22 cellular contexts compared by ENCODE assay signal in the genomic region with DNA sequence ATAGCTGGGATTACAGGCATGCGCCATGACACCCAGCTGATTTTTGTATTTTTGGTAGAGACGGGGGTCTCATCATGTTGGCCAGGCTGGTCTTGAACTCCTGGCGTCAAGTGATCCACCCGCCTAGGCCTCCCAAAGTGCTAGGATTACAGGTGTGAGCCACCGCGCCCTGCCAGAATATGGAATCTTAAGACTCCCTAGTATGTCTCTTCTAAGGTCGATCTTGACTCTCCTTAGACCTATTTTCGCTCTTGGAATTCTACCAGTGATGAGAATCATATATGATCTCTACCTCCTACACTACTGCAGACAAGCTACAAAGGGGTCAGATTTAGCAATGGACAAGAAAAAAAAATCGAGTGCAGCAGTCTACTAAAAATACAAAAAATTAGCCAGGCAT. TPM values are rescaled to one million over a fixed set of nuclear protein-coding genes. Genes with fewer than 3 reads are reported as not detected.
DNase-seq lines count a peak whose midpoint lies in the region; ATAC-seq and TF ChIP-seq lines count a peak whose summit lies in the region.
"Had no signal": no experiment of that assay in that cellular context is flagged by ENCODE, and none has a peak within 500 bp of the region (broad histone marks: within the 10 kb centered on the region; RNA-seq: fewer than 3 reads in every experiment).

No MANE protein-coding gene starts in this region.

- POLR2A ChIA-PET in PC-3 (lab: Charles Lee; ENCODE audit: unreplicated experiment) = no interaction called here

- no peaks in the 10 kb centered on the region for H3K27me3 ChIP-seq in PC-3 (ENCODE audit: low read length)
- no peaks in the 10 kb centered on the region for H3K27me3 ChIP-seq in osteoblast (ENCODE audit: insufficient read depth, low read length)
- no peaks in the 10 kb centered on the region for H3K27me3 ChIP-seq in breast epithelium
- H3K27me3 ChIP-seq: spleen, upper lobe of right lung had no signal

- no peak for DNase-seq in activated T-cell treated with anti-CD3 and anti-CD28 coated beads, Interleukin-2, amount 50 U/mL, for 72 hours
- DNase-seq in activated T-cell treated with anti-CD3 and anti-CD28 coated beads, Interleukin-2, amount 50 U/mL, for 48 hours = no peak
- no peak for DNase-seq in PC-3
- no peak for DNase-seq in activated naive CD8-positive, alpha-beta T cell treated with anti-CD3 and anti-CD28 coated beads, Interleukin-2, amount 50 U/mL, for 24 hours
- DNase-seq in osteoblast (ENCODE audit: insufficient read length, low spot score, missing footprints) = no peak
- no peak for DNase-seq in NCI-H1092 treated with DMSO at 0.1 percent for 48 hours (lab: John Stamatoyannopoulos, UW)
- DNase-seq in breast epithelium (ENCODE audit: low spot score in 2 of 2) = no peak
- DNase-seq: activated effector memory CD4-positive, alpha-beta T cell treated with anti-CD3 and anti-CD28 coated beads, Interleukin-2, amount 50 U/mL, for 16 hours; C1 segment of cervical spinal cord; Caco-2; DMS79; effector CD8-positive, alpha-beta T cell; erythroblast; GF-D8; NCI-H1092; NCI-H187; NCI-H526; spleen; upper lobe of right lung had no signal

- no peak for TF ChIP-seq POLR2A in breast epithelium (IDR thresholded peaks at IDR 0.05)

- H3K4me1 Mint-ChIP-seq in activated T-cell treated with anti-CD3 and anti-CD28 coated beads, Interleukin-2, amount 50 U/mL, for 72 hours (ENCODE audit: low read depth) = peaks cover 23% of the 10 kb centered on the region
- peaks cover 16% of the 10 kb centered on the region for H3K4me1 Mint-ChIP-seq in activated naive CD8-positive, alpha-beta T cell treated with anti-CD3 and anti-CD28 coated beads, Interleukin-2, amount 50 U/mL, for 24 hours
- H3K4me1 Mint-ChIP-seq: neural crest cell had no signal

- no peaks in the 10 kb centered on the region for H3K27me3 Mint-ChIP-seq in activated T-cell treated with anti-CD3 and anti-CD28 coated beads, Interleukin-2, amount 50 U/mL, for 72 hours (ENCODE audit: low read depth)
- no peaks in the 10 kb centered on the region for H3K27me3 Mint-ChIP-seq in activated naive CD8-positive, alpha-beta T cell treated with anti-CD3 and anti-CD28 coated beads, Interleukin-2, amount 50 U/mL, for 24 hours

- no peaks in the 10 kb centered on the region for H3K9me3 ChIP-seq in PC-3 (ENCODE audit: low read length)
- no peaks in the 10 kb centered on the region for H3K9me3 ChIP-seq in osteoblast (ENCODE audit: low read depth, low read length)
- no peaks in the 10 kb centered on the region for H3K9me3 ChIP-seq in breast epithelium
- H3K9me3 ChIP-seq: Caco-2, spleen, upper lobe of right lung had no signal

- H3K4me2 ChIP-seq in PC-3 (ENCODE audit: low read length) (peak overlapping the region; percentile 23; the same call in 1 of the 2 replicates), osteoblast (ENCODE audit: insufficient read depth, low read length) (no peak overlapping the region)

- no peaks in the 10 kb centered on the region for H3K9me3 Mint-ChIP-seq in activated T-cell treated with anti-CD3 and anti-CD28 coated beads, Interleukin-2, amount 50 U/mL, for 72 hours
- no peaks in the 10 kb centered on the region for H3K9me3 Mint-ChIP-seq in activated naive CD8-positive, alpha-beta T cell treated with anti-CD3 and anti-CD28 coated beads, Interleukin-2, amount 50 U/mL, for 24 hours
- H3K9me3 Mint-ChIP-seq: neural crest cell had no signal

- peak overlapping the region; percentile 89 for H3K27ac ChIP-seq in PC-3 (ENCODE audit: low read length)
- H3K27ac ChIP-seq in osteoblast (ENCODE audit: low read depth, low read length) = peak overlapping the region; percentile 91
- H3K27ac ChIP-seq in breast epithelium = no peak overlapping the region
- H3K27ac ChIP-seq: parathyroid adenoma, upper lobe of right lung had no signal

- H3K4me3 ChIP-seq in PC-3 (ENCODE audit: low read length) (no peak overlapping the region), osteoblast (ENCODE audit: insufficient read depth, low read length) (no peak overlapping the region), breast epithelium (no peak overlapping the region)
- H3K4me3 ChIP-seq: lung, spleen, upper lobe of right lung had no signal

- peak overlapping the region; percentile 95 for H3K27ac Mint-ChIP-seq in activated T-cell treated with anti-CD3 and anti-CD28 coated beads, Interleukin-2, amount 50 U/mL, for 72 hours
- H3K27ac Mint-ChIP-seq in activated naive CD8-positive, alpha-beta T cell treated with anti-CD3 and anti-CD28 coated beads, Interleukin-2, amount 50 U/mL, for 24 hours = peak overlapping the region; percentile 50

- H4K20me1 ChIP-seq in PC-3 (ENCODE audit: low read length) (no peaks in the 10 kb centered on the region), osteoblast (ENCODE audit: insufficient read depth, low read length) (no peaks in the 10 kb centered on the region)

- no peaks in the 10 kb centered on the region for H3F3A ChIP-seq in PC-3 (ENCODE audit: low read length, unreplicated experiment)

- BruUV-seq in PC-3 (replicated peaks; lab: Mats Ljungman, UMichigan) = no TSS peak

- no peak for TF ChIP-seq CTCF in PC-3 (conservative IDR thresholded peaks at IDR 0.05; ENCODE audit: low read depth, low read length)
- TF ChIP-seq CTCF in osteoblast (IDR thresholded peaks at IDR 0.05; ENCODE audit: extremely low read depth, low read depth, low read length) = no peak
- no peak for TF ChIP-seq CTCF in breast epithelium (IDR thresholded peaks at IDR 0.05)

- intact Hi-C loops in PC-3 (cut with micrococcal nuclease) (no loop called here), breast epithelium (cut with DNase I; ENCODE audit: low total_unique reads) (no loop called here)

- no peak overlapping the region for H2AFZ ChIP-seq in PC-3 (ENCODE audit: low read length)
- H2AFZ ChIP-seq in osteoblast (ENCODE audit: low read length) = no peak overlapping the region
- H2AFZ ChIP-seq: parathyroid adenoma had no signal

- peak overlapping the region; percentile 46 to 47 for H3K4me3 Mint-ChIP-seq in activated T-cell treated with anti-CD3 and anti-CD28 coated beads, Interleukin-2, amount 50 U/mL, for 72 hours
- no peak overlapping the region for H3K4me3 Mint-ChIP-seq in activated naive CD8-positive, alpha-beta T cell treated with anti-CD3 and anti-CD28 coated beads, Interleukin-2, amount 50 U/mL, for 24 hours
- H3K4me3 Mint-ChIP-seq: neural crest cell had no signal

- H3K36me3 ChIP-seq in PC-3 (ENCODE audit: low read depth, low read length) = peaks cover 8% of the 10 kb centered on the region
- H3K36me3 ChIP-seq in osteoblast (ENCODE audit: insufficient read depth, low read length) = peaks cover 84% of the 10 kb centered on the region
- H3K36me3 ChIP-seq in breast epithelium = peaks cover 9% of the 10 kb centered on the region

- peaks cover 14 to 52% of the 10 kb centered on the region in 2 donors for H3K36me3 Mint-ChIP-seq in activated T-cell treated with anti-CD3 and anti-CD28 coated beads, Interleukin-2, amount 50 U/mL, for 72 hours (ENCODE audit: insufficient read depth in 2 of 2)
- H3K36me3 Mint-ChIP-seq in activated naive CD8-positive, alpha-beta T cell treated with anti-CD3 and anti-CD28 coated beads, Interleukin-2, amount 50 U/mL, for 24 hours (ENCODE audit: low read depth) = peaks cover 56% of the 10 kb centered on the region

- peaks cover 28% of the 10 kb centered on the region for H3K4me1 ChIP-seq in PC-3 (ENCODE audit: insufficient read depth, low read length)
- H3K4me1 ChIP-seq in osteoblast (ENCODE audit: insufficient read depth, low read length) = peaks cover 25% of the 10 kb centered on the region
- H3K4me1 ChIP-seq in breast epithelium = no peaks in the 10 kb centered on the region
- H3K4me1 ChIP-seq: Caco-2, parathyroid adenoma, spleen, upper lobe of right lung had no signal

- H3K79me2 ChIP-seq in PC-3 (ENCODE audit: low read length) = no peaks in the 10 kb centered on the region
- H3K79me2 ChIP-seq in osteoblast (ENCODE audit: insufficient read depth, low read length) = peaks cover 20% of the 10 kb centered on the region
- H3K79me2 ChIP-seq: parathyroid adenoma had no signal

- H3K9ac ChIP-seq in PC-3 (ENCODE audit: low read length) = peak overlapping the region; percentile 48
- H3K9ac ChIP-seq: parathyroid adenoma had no signal

- CTCF ChIA-PET in PC-3 (lab: Charles Lee) = no interaction called here

- no peak for ATAC-seq in activated T-cell treated with anti-CD3 and anti-CD28 coated beads, Interleukin-2, amount 50 U/mL, for 72 hours (replicated peaks in 1 of 2)
- no peak for ATAC-seq in PC-3
- no peak for ATAC-seq in activated naive CD8-positive, alpha-beta T cell treated with anti-CD3 and anti-CD28 coated beads, Interleukin-2, amount 50 U/mL, for 24 hours

- H3K9me2 ChIP-seq in PC-3 (replicated peaks; ENCODE audit: low read length) = no peaks in the 10 kb centered on the region

RNA-seq across cellular contexts. Expression of a gene that starts 19.3 kb away (rescaled TPM):
- 10 to 100 TPM; 16.8 to 23.7 TPM for total RNA-seq in activated T-cell treated with anti-CD3 and anti-CD28 coated beads, Interleukin-2, amount 50 U/mL, for 72 hours
- total RNA-seq in PC-3 (2014; rRNA removed) (5.2 and 8.3 TPM in 2 replicates), osteoblast (65.9 and 74.0 TPM in 2 replicates), breast epithelium (10 to 100 TPM; 34.2 to 71.7 (median 58.0) TPM)

RNA-seq across cellular contexts. Expression of a gene that starts 19.4 kb away (rescaled TPM):
- 10 to 100 TPM; 32.2 to 41.9 TPM for total RNA-seq in activated T-cell treated with anti-CD3 and anti-CD28 coated beads, Interleukin-2, amount 50 U/mL, for 72 hours
- total RNA-seq in PC-3 (2014; rRNA removed) (6.4 and 7.2 TPM in 2 replicates), osteoblast (44.5 and 45.6 TPM in 2 replicates), breast epithelium (10 to 100 TPM; 33.4 to 61.5 (median 50.1) TPM)

RNA-seq across cellular contexts. Expression of a gene that starts 47.4 kb away (rescaled TPM):
- 10 to 100 TPM; 81.5 to 95.3 TPM for total RNA-seq in activated T-cell treated with anti-CD3 and anti-CD28 coated beads, Interleukin-2, amount 50 U/mL, for 72 hours
- total RNA-seq in PC-3 (2014; rRNA removed) (27.5 and 40.2 TPM in 2 replicates), osteoblast (77.1 and 78.1 TPM in 2 replicates), breast epithelium (10 to 100 TPM; 49.4 to 88.4 (median 69.2) TPM)

RNA-seq across cellular contexts. Expression of a gene that starts 52.0 kb away (rescaled TPM):
- total RNA-seq in activated T-cell treated with anti-CD3 and anti-CD28 coated beads, Interleukin-2, amount 50 U/mL, for 72 hours = 100 to 1,000 TPM in 1 of 2 donors, 10 to 100 TPM in 1; 93.1 to 106 TPM
- total RNA-seq in PC-3 (2014; rRNA removed) (18.8 and 25.4 TPM in 2 replicates), osteoblast (91.2 and 99.9 TPM in 2 replicates), breast epithelium (100 to 1,000 TPM; 123 to 210 (median 174) TPM)

Comparison
In these comparisons a context has a peak if more than half of its experiments do, and no peak if none do; other contexts are left out.
1. H3K27ac ChIP-seq: peak in PC-3 (single experiment) and osteoblast (single experiment); none in breast epithelium (0 of 2).